ENCODE assay signal across 26 cellular contexts in the genomic region with DNA sequence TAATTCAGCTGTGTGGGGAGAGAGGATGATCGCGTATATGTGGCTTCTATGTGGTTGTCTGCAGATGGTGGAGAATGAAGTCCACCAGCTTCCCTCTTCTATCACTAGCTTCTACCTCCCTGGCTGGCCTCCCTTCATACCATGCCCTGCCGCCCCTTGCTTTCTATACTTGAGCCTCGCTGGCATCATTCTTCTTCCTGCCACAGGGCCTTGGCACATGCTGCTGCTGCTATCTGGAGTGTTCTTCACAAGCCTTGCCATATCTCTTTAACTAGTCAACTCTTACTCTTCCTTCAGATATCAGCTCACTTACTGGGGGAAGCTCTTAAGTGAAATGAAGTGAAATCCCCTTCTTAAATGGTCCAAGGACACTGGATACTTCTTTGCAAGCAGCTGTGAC.
"Had no signal": no experiment of that assay in that cellular context is flagged by ENCODE, and none has a peak within 500 bp of the region (broad histone marks: within the 10 kb centered on the region; RNA-seq: fewer than 3 reads in every experiment).

No MANE protein-coding gene starts in this region.

- DNase-seq: dermis blood vessel endothelial cell; effector memory CD4-positive, alpha-beta T cell; foreskin keratinocyte; glutamatergic neuron; heart right ventricle; hippocampal formation; left cardiac atrium; left lung; mesendoderm; midbrain; naive thymus-derived CD4-positive, alpha-beta T cell; occipital lobe; right lobe of liver; small intestine; stimulated activated CD4-positive, alpha-beta T cell treated with anti-CD3 and anti-CD28 coated beads, Interleukin-15, amount 100 ng/mL, for 24 hours; stimulated activated CD4-positive, alpha-beta T cell treated with anti-CD3 and anti-CD28 coated beads, Interleukin-2, amount 100 ng/mL, for 48 hours; stimulated activated CD8-positive, alpha-beta memory T cell treated with anti-CD3 and anti-CD28 coated beads, Interleukin-4, amount 100 ng/mL, for 48 hours; stimulated activated naive CD4-positive, alpha-beta T cell; stimulated activated naive CD8-positive, alpha-beta T cell treated with anti-CD3 and anti-CD28 coated beads, Interleukin-15, amount 100 ng/mL, for 72 hours; thyroid gland had no signal

- H3K9me3 ChIP-seq: esophagus muscularis mucosa, heart right ventricle, left lung, right lobe of liver, suprapubic skin, thyroid gland had no signal

- H3K36me3 ChIP-seq: esophagus muscularis mucosa, heart right ventricle, left lung, right lobe of liver, suprapubic skin, thyroid gland had no signal

- H3K9ac ChIP-seq: parathyroid adenoma had no signal

- H3K4me3 ChIP-seq: coronary artery, esophagus muscularis mucosa, heart right ventricle, left lung, right lobe of liver, suprapubic skin, thyroid gland had no signal

- H3K27ac ChIP-seq: esophagus muscularis mucosa, foreskin keratinocyte, heart right ventricle, left lung, parathyroid adenoma, right lobe of liver, suprapubic skin, thyroid gland had no signal

- H3K4me1 ChIP-seq: esophagus muscularis mucosa, foreskin keratinocyte, right lobe of liver, suprapubic skin, thyroid gland had no signal

- FAIRE-seq: endothelial cell of umbilical vein, islet of Langerhans, small intestine had no signal

- H3K79me2 ChIP-seq: parathyroid adenoma had no signal

- H2AFZ ChIP-seq: parathyroid adenoma had no signal

- H3K27me3 ChIP-seq: esophagus muscularis mucosa, foreskin keratinocyte, left lung, right lobe of liver, suprapubic skin, thyroid gland had no signal
